In genomic region chr9:12464910-12465512, GRCh38 we compare ENCODE assay signal across 8 cellular contexts.
DNase-seq lines count a peak whose midpoint lies in the region; ATAC-seq, FAIRE-seq and TF ChIP-seq lines count a peak whose summit lies in the region.

No MANE protein-coding gene starts in this region.

- no peaks in the 10 kb centered on the region for H3K9me1 ChIP-seq in keratinocyte (ENCODE audit: control insufficient read depth, extremely low read depth, insufficient read depth, low read length)

- no peaks in the 10 kb centered on the region for H3K4me1 ChIP-seq in keratinocyte (ENCODE audit: control insufficient read depth, extremely low read depth, insufficient read depth, low read length)

- no peak overlapping the region for H3K27ac ChIP-seq in keratinocyte (ENCODE audit: control insufficient read depth, insufficient read depth, low read length)

- H3K9me3 ChIP-seq in keratinocyte (ENCODE audit: control insufficient read depth, low read depth, low read length), result no peaks in the 10 kb centered on the region

- H3K4me3 ChIP-seq in keratinocyte (ENCODE audit: control insufficient read depth in 2 of 3, extremely low read depth in 1 of 3, insufficient read depth in 2 of 3, low read depth in 1 of 3, low read length in 3 of 3), result no peak overlapping the region

- dilution Hi-C loops in keratinocyte (cut with MboI; ENCODE audit: extremely low pct_ligation_motif_present, low sequenced_read_pairs), result no loop called here

- H2AFZ ChIP-seq in keratinocyte (ENCODE audit: control insufficient read depth, low read length), result no peak overlapping the region

- no peaks in the 10 kb centered on the region for H3K36me3 ChIP-seq in keratinocyte (ENCODE audit: control insufficient read depth in 2 of 2, extremely low read depth in 1 of 2, insufficient read depth in 2 of 2, low read length in 2 of 2)

- TF ChIP-seq CTCF in keratinocyte (optimal IDR thresholded peaks at IDR 0.05 in 1 of 3, IDR thresholded peaks at IDR 0.05 in 1 of 3, conservative IDR thresholded peaks at IDR 0.05 in 1 of 3; ENCODE audit: extremely low read depth in 1 of 3, insufficient read depth in 2 of 3, low read length in 3 of 3), result peak in 2 of 3 experiments; percentile 42 to 50

- no peak for ATAC-seq in GM18511 (IDR thresholded peaks at IDR 0.05; ENCODE audit: unreplicated experiment)

- H4K20me1 ChIP-seq in keratinocyte (ENCODE audit: control insufficient read depth, extremely low read depth, insufficient read depth, low read length), result no peaks in the 10 kb centered on the region

- no peak overlapping the region for H3K9ac ChIP-seq in keratinocyte (ENCODE audit: control insufficient read depth, extremely low read depth, insufficient read depth, low read length)

- H3K27me3 ChIP-seq in keratinocyte (ENCODE audit: control insufficient read depth, extremely low read depth, insufficient read depth, low read length), result no peaks in the 10 kb centered on the region

- H3K4me2 ChIP-seq in keratinocyte (ENCODE audit: control insufficient read depth, extremely low read depth, insufficient read depth, low read depth, low read length), result no peak overlapping the region

- DNase-seq in DMS 273 treated with DMSO at 0.1 percent for 48 hours (lab: John Stamatoyannopoulos, UW), result peak; percentile 20
- peak; percentile 1 for DNase-seq in LHCN-M2 (ENCODE audit: low read depth)
- DNase-seq in SW480 (ENCODE audit: low spot score), result peak; percentile 14
- DNase-seq in keratinocyte (ENCODE audit: low read depth, low spot score), result no peak
- DNase-seq in stimulated activated CD4-positive, alpha-beta T cell treated with anti-CD3 and anti-CD28 coated beads, Interleukin-4, amount 100 ng/mL, for 1 hour, result no peak
- DNase-seq in activated gamma-delta T cell (lab: John Stamatoyannopoulos, UW), result no peak
- DNase-seq in UCSD-AML1 (lab: John Stamatoyannopoulos, UW; ENCODE audit: unreplicated experiment), result no peak

- FAIRE-seq in keratinocyte (lab: Jason Lieb, UNC), result no peak

- no peaks in the 10 kb centered on the region for H3K79me2 ChIP-seq in keratinocyte (ENCODE audit: control insufficient read depth, insufficient read depth, low read length)

Comparison
In these comparisons a context has a peak if more than half of its experiments do, and no peak if none do; other contexts are left out.
1. DNase-seq: peak in DMS 273 treated with DMSO at 0.1 percent for 48 hours (single experiment), LHCN-M2 (single experiment) and SW480 (single experiment); none in keratinocyte (single experiment), stimulated activated CD4-positive, alpha-beta T cell treated with anti-CD3 and anti-CD28 coated beads, Interleukin-4, amount 100 ng/mL, for 1 hour (single experiment), activated gamma-delta T cell (single experiment) and UCSD-AML1 (single experiment).